ENCODE assay signal across 8 cellular contexts in genomic region chr18:22563098-22563707, GRCh38.
DNase-seq lines count a peak whose midpoint lies in the region; ATAC-seq and TF ChIP-seq lines count a peak whose summit lies in the region.

No MANE protein-coding gene starts in this region.

- H3K4me3 ChIP-seq in SK-N-MC (no peak overlapping the region), esophagus squamous epithelium (no peak overlapping the region)

- H3K9ac ChIP-seq in SK-N-MC (ENCODE audit: insufficient read length): no peak overlapping the region

- 1 to 6% methylated on average over 6 of the region's 6 CpGs for WGBS in esophagus squamous epithelium, 2 donors

- H3K27me3 Mint-ChIP-seq in natural killer cell (ENCODE audit: low read depth in 2 of 2): peaks cover 27 to 70% of the 10 kb centered on the region in 2 donors

- peak; percentile 87 for DNase-seq in EL
- DNase-seq in LHCN-M2 (ENCODE audit: low read depth): peak; percentile 62
- DNase-seq in SK-N-MC (ENCODE audit: low read depth, low spot score): peak; percentile 14
- DNase-seq in esophagus squamous epithelium (lab: John Stamatoyannopoulos, UW): no peak
- no peak for DNase-seq in natural killer cell
- DNase-seq in effector CD4-positive, alpha-beta T cell: no peak

- H3K4me1 Mint-ChIP-seq in natural killer cell: peaks cover 11 to 20% of the 10 kb centered on the region in 2 donors

- H3K4me3 Mint-ChIP-seq in natural killer cell: no peak overlapping the region

- TF ChIP-seq CTCF in esophagus squamous epithelium (IDR thresholded peaks at IDR 0.05) (peak; percentile 20 to 87 (median 72)), natural killer cell (IDR thresholded peaks at IDR 0.05) (peak; percentile 89)

- H3K27ac Mint-ChIP-seq in natural killer cell: no peak overlapping the region

- H3K27ac ChIP-seq in SK-N-MC: no peak overlapping the region
- no peak overlapping the region for H3K27ac ChIP-seq in esophagus squamous epithelium

- intact Hi-C loops in esophagus squamous epithelium (cut with DNase I) (loop anchor here (10.0 kb wide), 1 partner anchor 668 kb away; no protein-coding TSS in a partner anchor), natural killer cell (cut with micrococcal nuclease) (loop anchor here (1.0 to 5.0 kb wide), 10 partner anchors 139 to 666 kb away; partner anchors contain the start of gene GATA6)

- peaks cover 0 to 92% (median 0%) of the 10 kb centered on the region in 4 donors for H3K27me3 ChIP-seq in esophagus squamous epithelium

- no peaks in the 10 kb centered on the region for H3K9me3 ChIP-seq in SK-N-MC (ENCODE audit: low read depth, low read length)
- H3K9me3 ChIP-seq in esophagus squamous epithelium: no peaks in the 10 kb centered on the region

- no peaks in the 10 kb centered on the region for H3K9me3 Mint-ChIP-seq in natural killer cell

- peak; percentile 74 for ATAC-seq in GM21526 (IDR thresholded peaks at IDR 0.05; ENCODE audit: low FRiP score, unreplicated experiment)
- peak; percentile 68 to 83 (median 81) for ATAC-seq in natural killer cell
- ATAC-seq in HG03175 (IDR thresholded peaks at IDR 0.05; ENCODE audit: unreplicated experiment): no peak

- H3K36me3 ChIP-seq in SK-N-MC (ENCODE audit: insufficient read depth, low read length) (no peaks in the 10 kb centered on the region), esophagus squamous epithelium (no peaks in the 10 kb centered on the region)

- TF ChIP-seq POLR2A in esophagus squamous epithelium (IDR thresholded peaks at IDR 0.05): no peak

- H3K36me3 Mint-ChIP-seq in natural killer cell: no peaks in the 10 kb centered on the region

- peaks cover 8 to 22% (median 10%) of the 10 kb centered on the region in 3 donors for H3K4me1 ChIP-seq in esophagus squamous epithelium

Comparison
In these comparisons a context has a peak if more than half of its experiments do, and no peak if none do; other contexts are left out.
1. DNase-seq: peak in EL (single experiment), LHCN-M2 (single experiment) and SK-N-MC (single experiment); none in esophagus squamous epithelium (single experiment), natural killer cell (single experiment) and effector CD4-positive, alpha-beta T cell (single experiment).